12 cellular contexts compared by ENCODE assay signal in genomic region chr1:116558140-116558549, GRCh38. TPM values are rescaled to one million over a fixed set of nuclear protein-coding genes. Genes with fewer than 3 reads are reported as not detected.
DNase-seq lines count a peak whose midpoint lies in the region; ATAC-seq and TF ChIP-seq lines count a peak whose summit lies in the region.
"Had no signal": no experiment of that assay in that cellular context is flagged by ENCODE, and none has a peak within 500 bp of the region (broad histone marks: within the 10 kb centered on the region; RNA-seq: fewer than 3 reads in every experiment).

No MANE protein-coding gene starts in this region.

- H3K4me3 ChIP-seq in neutrophil (ENCODE audit: low read depth in 1 of 2, low read length in 1 of 2) (no peak overlapping the region), H7 (ENCODE audit: insufficient read depth, low read depth, low read length) (no peak overlapping the region)

- peaks cover 64 to 90% of the 10 kb centered on the region in 2 experiments for H3K4me1 ChIP-seq in neutrophil (ENCODE audit: control insufficient read depth in 1 of 2, insufficient read depth in 1 of 2, low read depth in 1 of 2, low read length in 1 of 2)

- peak; percentile 27 for ATAC-seq in activated CD4-positive, alpha-beta T cell treated with anti-CD3 and anti-CD28 coated beads for 36 hours
- peak; percentile 20 for ATAC-seq in GM21447 (IDR thresholded peaks at IDR 0.05; ENCODE audit: unreplicated experiment)

- peaks cover 16% of the 10 kb centered on the region for H3K36me3 Mint-ChIP-seq in activated CD4-positive, alpha-beta T cell treated with anti-CD3 and anti-CD28 coated beads for 36 hours (ENCODE audit: low read depth)

- POLR2A ChIA-PET in activated CD4-positive, alpha-beta T cell treated with anti-CD3 and anti-CD28 coated beads for 36 hours (lab: Charles Lee), result no interaction called here

- peaks cover 80% of the 10 kb centered on the region for H3K4me1 Mint-ChIP-seq in activated CD4-positive, alpha-beta T cell treated with anti-CD3 and anti-CD28 coated beads for 36 hours

- no peak overlapping the region for H3K4me3 Mint-ChIP-seq in activated CD4-positive, alpha-beta T cell treated with anti-CD3 and anti-CD28 coated beads for 36 hours

- H3K9me3 ChIP-seq in KOPT-K1 (ENCODE audit: insufficient read depth, low read length, poor library complexity, severe bottlenecking) (peaks cover 11% of the 10 kb centered on the region), neutrophil (no peaks in the 10 kb centered on the region)

- intact Hi-C loops in activated CD4-positive, alpha-beta T cell treated with anti-CD3 and anti-CD28 coated beads for 36 hours (cut with DNase I, micrococcal nuclease), result loop anchor here (1.0 to 5.0 kb wide), 6 partner anchors 12 to 1104 kb away; no protein-coding TSS in a partner anchor

- TF ChIP-seq CTCF in neutrophil (IDR thresholded peaks at IDR 0.05), result no peak

- CTCF ChIA-PET in activated CD4-positive, alpha-beta T cell treated with anti-CD3 and anti-CD28 coated beads for 36 hours (lab: Charles Lee), result interaction anchor here (0.9 kb wide), 1 partner anchor 11 kb away, joined by 4 read pairs; no protein-coding TSS in a partner anchor

- DNase-seq in activated CD4-positive, alpha-beta T cell treated with anti-CD3 and anti-CD28 coated beads for 36 hours, result no peak
- DNase-seq in activated CD4-positive, alpha-beta T cell treated with anti-CD3 and anti-CD28 coated beads for 1 hour, result no peak
- DNase-seq in H7 (no peak), NCI-H187 treated with DMSO at 0.1 percent for 48 hours (lab: John Stamatoyannopoulos, UW) (no peak), occipital lobe (lab: John Stamatoyannopoulos, UW) (no peak)
- DNase-seq: activated CD4-positive, alpha-beta T cell treated with anti-CD3 and anti-CD28 coated beads for 4 hours; activated naive CD4-positive, alpha-beta T cell; NCI-H1694 treated with DMSO at 0.1 percent for 48 hours; nucleus accumbens had no signal

- H3K36me3 ChIP-seq in KOPT-K1 (ENCODE audit: insufficient read depth, low read length) (peaks cover 11% of the 10 kb centered on the region), neutrophil (peaks cover 4% of the 10 kb centered on the region), H7 (replicated peaks; ENCODE audit: control insufficient read depth, insufficient read depth, low read length) (no peaks in the 10 kb centered on the region)

- H3K27ac ChIP-seq in KOPT-K1 (ENCODE audit: low read depth, low read length, poor library complexity, severe bottlenecking) (peak overlapping the region; percentile 13), neutrophil (peak overlapping the region; percentile 47)

- H3K27ac Mint-ChIP-seq in activated CD4-positive, alpha-beta T cell treated with anti-CD3 and anti-CD28 coated beads for 36 hours, result peak overlapping the region; percentile 87

- H3K27me3 ChIP-seq in neutrophil (no peaks in the 10 kb centered on the region), H7 (ENCODE audit: control insufficient read depth, insufficient read depth, low read length) (no peaks in the 10 kb centered on the region)

- H3K27me3 Mint-ChIP-seq in activated CD4-positive, alpha-beta T cell treated with anti-CD3 and anti-CD28 coated beads for 36 hours, result no peaks in the 10 kb centered on the region

- peaks cover 7% of the 10 kb centered on the region for H3K9me3 Mint-ChIP-seq in activated CD4-positive, alpha-beta T cell treated with anti-CD3 and anti-CD28 coated beads for 36 hours (ENCODE audit: low read depth)

RNA-seq across cellular contexts. Expression of gene CD58, which starts 12.7 kb away (rescaled TPM):
- 10 to 100 TPM; 12.4 to 16.0 TPM for total RNA-seq in activated CD4-positive, alpha-beta T cell treated with anti-CD3 and anti-CD28 coated beads for 36 hours
- total RNA-seq in H7 (2014; rRNA removed; shearing (Covaris generic)), result 9.3 and 14.1 TPM in 2 replicates
- total RNA-seq in occipital lobe, result 7.3 TPM
